Comparison of ENCODE assay signal across 10 cellular contexts in genomic region chr22:31945971-31946680, GRCh38. TPM values are rescaled to one million over a fixed set of nuclear protein-coding genes. Genes with fewer than 3 reads are reported as not detected.
DNase-seq lines count a peak whose midpoint lies in the region; ATAC-seq, FAIRE-seq and TF ChIP-seq lines count a peak whose summit lies in the region.
"Had no signal": no experiment of that assay in that cellular context is flagged by ENCODE, and none has a peak within 500 bp of the region (broad histone marks: within the 10 kb centered on the region; RNA-seq: fewer than 3 reads in every experiment).

No MANE protein-coding gene starts in this region.

- CTCF ChIA-PET in SK-N-SH (lab: Yijun Ruan, JAX) = interaction anchor here (0.9 to 4.3 kb wide), 11 partner anchors 11 to 284 kb away, joined by 3 to 17 read pairs (median 3); partner anchors contain the start of gene PISD
- CTCF ChIA-PET in K562 (lab: Yijun Ruan, JAX; ENCODE audit: low intra/inter-chr PET ratio) = interaction anchor here (1.4 to 2.3 kb wide), 3 partner anchors 73 to 281 kb away, joined by 3 to 9 read pairs (median 7); no protein-coding TSS in a partner anchor

- H3K27ac ChIP-seq in SK-N-SH (ENCODE audit: low read depth in 2 of 2, low read length in 1 of 2) (peak overlapping the region; percentile 80 to 96; a peak in 3 of 4 replicates), K562 (ENCODE audit: extremely low read depth, low read depth, low read length) (peak overlapping the region; percentile 98), liver (ENCODE audit: low read depth in 1 of 2, low read length in 2 of 2) (peak overlapping the region; percentile 68 to 93), urinary bladder (ENCODE audit: low read depth) (peak overlapping the region; percentile 0)

- H3K9ac ChIP-seq in SK-N-SH (peak overlapping the region; percentile 98), K562 (ENCODE audit: insufficient read depth in 1 of 2, low read depth in 2 of 2, low read length in 2 of 2) (peak overlapping the region; percentile 96 to 97; a peak in 3 of 4 replicates), liver (ENCODE audit: low read depth in 1 of 2, low read length in 2 of 2) (peak overlapping the region in 1 of 2 donors; percentile 52)

- DNase-seq in SK-N-SH (no peak), K562 (ENCODE audit: extremely low read depth in 1 of 4, low spot score in 3 of 4) (peak in 1 of 4 experiments; percentile 55), frontal cortex (ENCODE audit: low spot score in 2 of 2) (no peak), SK-N-DZ (ENCODE audit: low spot score) (no peak), iPS-NIHi11 (ENCODE audit: low spot score) (no peak)
- DNase-seq: stimulated activated naive CD8-positive, alpha-beta T cell treated with anti-CD3 and anti-CD28 coated beads, Interleukin-15, amount 100 ng/mL, for 72 hours had no signal

- H3K79me2 ChIP-seq in SK-N-SH (ENCODE audit: insufficient read depth) = peaks cover 66% of the 10 kb centered on the region
- peaks cover 67% of the 10 kb centered on the region for H3K79me2 ChIP-seq in K562 (ENCODE audit: control insufficient read depth, insufficient read depth, low read length)

- peaks cover 14% of the 10 kb centered on the region for H3F3A ChIP-seq in SK-N-SH (replicated peaks; ENCODE audit: insufficient read depth)

- ATAC-seq in SK-N-SH treated with all-trans-retinoic acid at 6 μM for 48 hours (no peak), K562 (peak; percentile 44)
- ATAC-seq: activated CD4-positive, alpha-beta T cell treated with anti-CD3 and anti-CD28 coated beads for 36 hours; stimulated activated naive CD8-positive, alpha-beta T cell treated with anti-CD3 and anti-CD28 coated beads, Interleukin-15, amount 100 ng/mL, for 72 hours had no signal

- H3K4me1 ChIP-seq in SK-N-SH (ENCODE audit: control insufficient read depth in 1 of 2, insufficient read depth in 2 of 2, low read depth in 1 of 2, low read length in 1 of 2) = peaks cover 10 to 24% of the 10 kb centered on the region in 2 experiments
- peaks cover 22 to 32% of the 10 kb centered on the region in 2 experiments for H3K4me1 ChIP-seq in K562 (replicated peaks in 1 of 2; ENCODE audit: control insufficient read depth in 2 of 2, insufficient read depth in 2 of 2, low read length in 2 of 2)
- peaks cover 0 to 17% (median 8%) of the 10 kb centered on the region in 4 donors for H3K4me1 ChIP-seq in liver (ENCODE audit: control insufficient read depth in 4 of 4, insufficient read depth in 4 of 4, low read length in 3 of 4)
- H3K4me1 ChIP-seq in urinary bladder (ENCODE audit: insufficient read depth) = no peaks in the 10 kb centered on the region

- POLR2A ChIA-PET in SK-N-SH (lab: Yijun Ruan, JAX) = interaction anchor here (1.3 to 1.5 kb wide), 2 partner anchors 18 to 71 kb away, joined by 3 read pairs; no protein-coding TSS in a partner anchor
- POLR2A ChIA-PET in K562 (lab: Yijun Ruan, JAX) = interaction anchor here (0.6 to 2.1 kb wide), 7 partner anchors 9 to 389 kb away, joined by 3 to 7 read pairs (median 3); no protein-coding TSS in a partner anchor

- TF ChIP-seq RAD21 in SK-N-SH (IDR thresholded peaks at IDR 0.05; ENCODE audit: low read length) = no peak
- TF ChIP-seq RAD21 in K562 (CRISPR knock-in tag; conservative IDR thresholded peaks at IDR 0.05 in 1 of 2, IDR thresholded peaks at IDR 0.05 in 1 of 2) = no peak
- no peak for TF ChIP-seq RAD21 in liver (IDR thresholded peaks at IDR 0.05)

- peaks cover 55% of the 10 kb centered on the region for H4K20me1 ChIP-seq in SK-N-SH (ENCODE audit: insufficient read depth)
- H4K20me1 ChIP-seq in K562 (replicated peaks; ENCODE audit: control insufficient read depth, insufficient read depth, low read length) = peaks cover 11% of the 10 kb centered on the region; the same call in 1 of the 2 replicates

- intact Hi-C loops in K562 (cut with micrococcal nuclease) = loop anchor here (1.0 to 5.0 kb wide), 2 partner anchors 45 to 194 kb away; partner anchors contain the start of genes DEPDC5 and PRR14L

- TSS peak; percentile 52 for BruUV-seq in K562 (replicated peaks; lab: Mats Ljungman, UMichigan)

- TF ChIP-seq CTCF in SK-N-SH (IDR thresholded peaks at IDR 0.05) (no peak), K562 (IDR thresholded peaks at IDR 0.05 in 2 of 3, conservative IDR thresholded peaks at IDR 0.05 in 1 of 3; ENCODE audit: insufficient read depth in 2 of 3, low read depth in 1 of 3, low read length in 3 of 3) (no peak), liver (IDR thresholded peaks at IDR 0.05; ENCODE audit: low read depth, low read length, missing input control) (no peak)

- TF ChIP-seq EP300 in SK-N-SH (IDR thresholded peaks at IDR 0.05; ENCODE audit: borderline replicate concordance in 1 of 2, low read depth in 1 of 2, low read length in 1 of 2) (no peak), K562 (IDR thresholded peaks at IDR 0.05; ENCODE audit: low read length) (no peak)

- H3K4me2 ChIP-seq in SK-N-SH (peak overlapping the region; percentile 97), K562 (ENCODE audit: insufficient read depth, low read length) (peak overlapping the region; percentile 96)

- peaks cover 22 to 38% of the 10 kb centered on the region in 2 experiments for H3K36me3 ChIP-seq in SK-N-SH (replicated peaks in 1 of 2; ENCODE audit: control insufficient read depth in 1 of 2, insufficient read depth in 2 of 2, low read length in 1 of 2)
- peaks cover 54% of the 10 kb centered on the region for H3K36me3 ChIP-seq in K562 (ENCODE audit: control insufficient read depth, insufficient read depth, low read length)
- peaks cover 0 to 3% (median 1%) of the 10 kb centered on the region in 4 donors for H3K36me3 ChIP-seq in liver (ENCODE audit: control insufficient read depth in 4 of 4, insufficient read depth in 3 of 4, low read depth in 1 of 4, low read length in 3 of 4)
- no peaks in the 10 kb centered on the region for H3K36me3 ChIP-seq in urinary bladder (ENCODE audit: insufficient read depth)

- no peaks in the 10 kb centered on the region for H3K9me2 ChIP-seq in SK-N-SH

- no peaks in the 10 kb centered on the region for H3K27me3 ChIP-seq in SK-N-SH (ENCODE audit: insufficient read depth)
- H3K27me3 ChIP-seq in K562 (ENCODE audit: control insufficient read depth in 2 of 2, insufficient read depth in 2 of 2, low read length in 2 of 2) = no peaks in the 10 kb centered on the region
- no peaks in the 10 kb centered on the region for H3K27me3 ChIP-seq in liver (ENCODE audit: control insufficient read depth in 4 of 4, insufficient read depth in 4 of 4, low read length in 3 of 4)

- H3K9me3 ChIP-seq in SK-N-SH (no peaks in the 10 kb centered on the region), K562 (replicated peaks; ENCODE audit: control insufficient read depth, insufficient read depth, low read depth, low read length) (no peaks in the 10 kb centered on the region), liver (ENCODE audit: control insufficient read depth in 4 of 4, low read length in 3 of 4) (no peaks in the 10 kb centered on the region)

- in situ Hi-C loops in K562 (cut with MboI) = loop anchor here (5.0 kb wide), 1 partner anchor 74 kb away; no protein-coding TSS in a partner anchor

- peak overlapping the region; percentile 89 to 98 for H3K4me3 ChIP-seq in SK-N-SH (ENCODE audit: low read depth in 2 of 2, low read length in 1 of 2)
- H3K4me3 ChIP-seq in K562 = peak overlapping the region; percentile 96
- H3K4me3 ChIP-seq in liver (ENCODE audit: low read depth in 1 of 3, low read length in 3 of 3) = peak overlapping the region in 2 of 3 donors; percentile 75 to 90
- H3K4me3 ChIP-seq in urinary bladder (ENCODE audit: low read depth, low read length) = no peak overlapping the region

- peaks cover 4% of the 10 kb centered on the region for H3K9me1 ChIP-seq in K562 (ENCODE audit: control insufficient read depth, insufficient read depth, low read length)

- FAIRE-seq in K562 (lab: Jason Lieb, UNC) (peak; percentile 67), frontal cortex (lab: Jason Lieb, UNC) (no peak)

- no peak for TF ChIP-seq POLR2A in K562 (conservative IDR thresholded peaks at IDR 0.05)

- 51% methylated on average over 8 of the region's 8 CpGs for WGBS in SK-N-SH (ENCODE audit: low lambda C conversion rate)
- WGBS in K562 (ENCODE audit: insufficient coverage, low coverage, missing lambda C conversion rate) = 3% methylated on average over 8 of the region's 8 CpGs
- WGBS in liver = 62% methylated on average over 8 of the region's 8 CpGs
- WGBS in urinary bladder = 32% methylated on average over 8 of the region's 8 CpGs

- H2AFZ ChIP-seq in SK-N-SH (ENCODE audit: low read depth) (no peak overlapping the region), K562 (ENCODE audit: low read depth, low read length) (no peak overlapping the region)

TF ChIP-seq in SK-N-SH treated with all-trans-retinoic acid at 6 μM for 48 hours, 23 proteins besides CTCF, POLR2A, EP300 and RAD21 (continues in another document):
- no peak for TF ChIP-seq ZNF70 (CRISPR knock-in tag; IDR thresholded peaks at IDR 0.05)

TF ChIP-seq in liver, 16 proteins besides CTCF, POLR2A, EP300 and RAD21 (continues in another document):
- TF ChIP-seq HNF4A (conservative IDR thresholded peaks at IDR 0.05) (no peak), RXRA (IDR thresholded peaks at IDR 0.05) (no peak), HNF4G (IDR thresholded peaks at IDR 0.05) (no peak)

RNA-seq across cellular contexts. Expression of gene YWHAH, which starts 1.8 kb away (rescaled TPM):
- 87.4 and 102 TPM in 2 replicates for polyA plus RNA-seq in SK-N-SH (2012; rRNA removed)
- 115 and 122 TPM in 2 replicates for polyA plus RNA-seq in SK-N-SH (2012; cell fraction: cytosol; rRNA removed)
- polyA plus RNA-seq in SK-N-SH (2012; cell fraction: nucleus; rRNA removed) = 28.5 and 38.3 TPM in 2 replicates
- 39.0 and 61.0 TPM in 2 replicates for total RNA-seq in K562 (2011; cell fraction: chromatin; rRNA removed; ENCODE audit: low replicate concordance)
- total RNA-seq in K562 (2011; cell fraction: nucleolus; rRNA removed) = 24.5 and 26.3 TPM in 2 replicates
- total RNA-seq in K562 (2011; cell fraction: nucleoplasm; rRNA removed) = 31.3 and 37.5 TPM in 2 replicates
- 97.3 and 109 TPM in 2 replicates for total RNA-seq in K562 (2014; rRNA removed)
- total RNA-seq in K562 (2014; rRNA removed; fragmentation: Illumina TruSeq; extraction: Trizol) = 140 and 203 TPM in 2 replicates
- 106 and 114 TPM in 2 replicates for total RNA-seq in K562 (2015; rRNA removed; fragmentation: Illumina TruSeq; extraction: Trizol)
- 141 and 162 TPM in 2 replicates for total RNA-seq in K562 (2021)
- polyA plus RNA-seq in K562 (2011; rRNA removed) = 100 and 119 TPM in 2 replicates
- 104 and 112 TPM in 2 replicates for polyA plus RNA-seq in K562 (2011; cell fraction: cytosol; rRNA removed)
- 42.9 and 49.4 TPM in 2 replicates for polyA plus RNA-seq in K562 (2011; cell fraction: nucleus; rRNA removed)
- polyA plus RNA-seq in K562 (2012) = 72.8 and 107 TPM in 2 replicates
- 171 and 177 TPM in 2 replicates for polyA plus RNA-seq in K562 (2014; fragmentation: Illumina TruSeq; extraction: Trizol)
- polyA plus RNA-seq in K562 (2014; fragmentation: Nextera tagmentation; extraction: Ambion mirVana) = 10 to 100 TPM; 32.0 to 39.6 TPM
- polyA plus RNA-seq in K562 (2014; rRNA removed) = 105 and 106 TPM in 2 replicates
- 72.4 and 90.3 TPM in 2 replicates for polyA minus RNA-seq in K562 (2011; rRNA and poly(A)+ RNA removed)
- 43.7 and 66.7 TPM in 2 replicates for polyA minus RNA-seq in K562 (2011; cell fraction: cytosol; rRNA and poly(A)+ RNA removed)
- 13.2 and 25.0 TPM in 2 replicates for polyA minus RNA-seq in K562 (2011; cell fraction: nucleus; rRNA and poly(A)+ RNA removed)
- 10 to 100 TPM; 26.1 to 75.0 TPM for total RNA-seq in liver
- 10 to 100 TPM; 39.9 to 45.0 TPM for polyA plus RNA-seq in liver
- total RNA-seq in urinary bladder = 66.2 TPM
- polyA plus RNA-seq in urinary bladder = 119 TPM
- 255 TPM for total RNA-seq in frontal cortex
- 138 and 160 TPM in 2 replicates for polyA plus RNA-seq in SK-N-DZ (2014; cell fraction: cytosol; rRNA removed)
- polyA plus RNA-seq in SK-N-DZ (2014; cell fraction: nucleus; rRNA removed) = 63.4 and 73.7 TPM in 2 replicates

Comparison
In these comparisons a context has a peak if more than half of its experiments do, and no peak if none do; other contexts are left out.
1. H3K27ac ChIP-seq: peak in every context shown above with its lines; median percentile 98 in K562; 88 in SK-N-SH; 80 in liver; 0 in urinary bladder.
2. Of the 27 proteins assayed by ChIP-seq in both K562 and SK-N-SH: peak only in K562: POLR2AphosphoS5; only in SK-N-SH: none; in both: none; in neither: 26.